In genomic region chr11:62435741-62436485, GRCh38 we compare ENCODE assay signal across 12 cellular contexts. TPM values are rescaled to one million over a fixed set of nuclear protein-coding genes. Genes with fewer than 3 reads are reported as not detected.
DNase-seq lines count a peak whose midpoint lies in the region; ATAC-seq and TF ChIP-seq lines count a peak whose summit lies in the region.
"Had no signal": no experiment of that assay in that cellular context is flagged by ENCODE, and none has a peak within 500 bp of the region (broad histone marks: within the 10 kb centered on the region; RNA-seq: fewer than 3 reads in every experiment).

No MANE protein-coding gene starts in this region.

- H4K20me1 ChIP-seq in IMR-90 (ENCODE audit: insufficient read depth, low read length): no peaks in the 10 kb centered on the region

- no peak overlapping the region for H3K9ac ChIP-seq in IMR-90 (ENCODE audit: low read depth, low read length)

- H3K4me2 ChIP-seq in IMR-90 (ENCODE audit: low read depth, low read length): no peak overlapping the region

- H3K4me3 Mint-ChIP-seq in stimulated activated memory B cell treated with anti-CD40 and anti-IgM and Interleukin-4, amounts not matched to agents 10 μg/mL and 1 μg/mL and 100 μg/mL, for 72 hours: no peak overlapping the region

- peak overlapping the region; percentile 36; the same call in 1 of the 2 replicates for H3K4ac ChIP-seq in IMR-90 (ENCODE audit: low read depth, low read length)

- no peak overlapping the region for H3K27ac ChIP-seq in IMR-90 (ENCODE audit: insufficient read depth, low read length)
- H3K27ac ChIP-seq in Peyer's patch: peak overlapping the region; percentile 7 to 43 (median 31)
- H3K27ac ChIP-seq in left lung: no peak overlapping the region

- TF ChIP-seq POLR2A in IMR-90 (IDR thresholded peaks at IDR 0.05; ENCODE audit: low read depth, low read length): no peak
- TF ChIP-seq POLR2A in Peyer's patch (IDR thresholded peaks at IDR 0.05): no peak

- H3K9me3 Mint-ChIP-seq in stimulated activated memory B cell treated with anti-CD40 and anti-IgM and Interleukin-4, amounts not matched to agents 10 μg/mL and 1 μg/mL and 100 μg/mL, for 72 hours: no peaks in the 10 kb centered on the region

- H3K4me3 ChIP-seq in IMR-90 (ENCODE audit: insufficient read depth, low read depth, low read length): no peak overlapping the region
- H3K4me3 ChIP-seq in Peyer's patch: no peak overlapping the region
- H3K4me3 ChIP-seq in left lung: no peak overlapping the region

- POLR2A ChIA-PET in IMR-90 (lab: Charles Lee; ENCODE audit: unreplicated experiment): no interaction called here

- H4K91ac ChIP-seq in IMR-90 (ENCODE audit: insufficient read depth, low read depth, low read length): 0 out of 2 replicates have a peak overlapping the region, but pooled peaks have one; percentile 46

- H3K27me3 Mint-ChIP-seq in stimulated activated memory B cell treated with anti-CD40 and anti-IgM and Interleukin-4, amounts not matched to agents 10 μg/mL and 1 μg/mL and 100 μg/mL, for 72 hours: no peaks in the 10 kb centered on the region

- H4K8ac ChIP-seq in IMR-90 (ENCODE audit: low read depth in 2 of 2, low read length in 2 of 2): no peak overlapping the region; a peak in 1 of 4 replicates

- H2AFZ ChIP-seq in IMR-90 (replicated peaks; ENCODE audit: low read length, poor library complexity): no peak overlapping the region

- peaks cover 19% of the 10 kb centered on the region for H3K9me1 ChIP-seq in IMR-90 (ENCODE audit: insufficient read depth, low read length)

- H3K9me3 ChIP-seq in IMR-90 (ENCODE audit: control insufficient read depth, insufficient read depth, low read length) (no peaks in the 10 kb centered on the region), Peyer's patch (no peaks in the 10 kb centered on the region), left lung (no peaks in the 10 kb centered on the region)

- H3K36me3 Mint-ChIP-seq in stimulated activated memory B cell treated with anti-CD40 and anti-IgM and Interleukin-4, amounts not matched to agents 10 μg/mL and 1 μg/mL and 100 μg/mL, for 72 hours: no peaks in the 10 kb centered on the region

- peaks cover 52% of the 10 kb centered on the region for H3K4me1 Mint-ChIP-seq in stimulated activated memory B cell treated with anti-CD40 and anti-IgM and Interleukin-4, amounts not matched to agents 10 μg/mL and 1 μg/mL and 100 μg/mL, for 72 hours

- no peak overlapping the region for H3K56ac ChIP-seq in IMR-90 (ENCODE audit: extremely low read depth, insufficient read depth, low read length)

- no peak overlapping the region for H2BK5ac ChIP-seq in IMR-90 (ENCODE audit: low read depth, low read length, poor library complexity, severe bottlenecking)

- H3K4me1 ChIP-seq in IMR-90 (ENCODE audit: control insufficient read depth, insufficient read depth, low read length) (peaks cover 22% of the 10 kb centered on the region), Peyer's patch (peaks cover 0 to 60% (median 9%) of the 10 kb centered on the region in 4 donors), left lung (peaks cover 5 to 45% of the 10 kb centered on the region in 2 donors)

- TF ChIP-seq RAD21 in IMR-90 (IDR thresholded peaks at IDR 0.05; ENCODE audit: low read length): no peak

- no peak overlapping the region for H3K23ac ChIP-seq in IMR-90 (ENCODE audit: low read depth, low read length)

- H4K5ac ChIP-seq in IMR-90 (ENCODE audit: low read depth, low read length): no peak overlapping the region

- H3K36me3 ChIP-seq in IMR-90 (ENCODE audit: control insufficient read depth, insufficient read depth, low read length) (no peaks in the 10 kb centered on the region), Peyer's patch (no peaks in the 10 kb centered on the region), left lung (no peaks in the 10 kb centered on the region)

- no peak for TF ChIP-seq CTCF in IMR-90 (conservative IDR thresholded peaks at IDR 0.05; ENCODE audit: low read depth, low read length)
- no peak for TF ChIP-seq CTCF in Peyer's patch (IDR thresholded peaks at IDR 0.05)
- no peak for TF ChIP-seq CTCF in left lung (IDR thresholded peaks at IDR 0.05)
- TF ChIP-seq CTCF in GM13976 (IDR thresholded peaks at IDR 0.05; ENCODE audit: borderline replicate concordance, control extremely low read depth, extremely low read depth, insufficient read depth, missing control alignments): no peak

- DNase-seq in IMR-90 (no peak), Peyer's patch (no peak), left lung (no peak), activated gamma-delta T cell (lab: John Stamatoyannopoulos, UW) (no peak), COLO668 (lab: John Stamatoyannopoulos, UW; ENCODE audit: unreplicated experiment) (no peak), GM13976 (ENCODE audit: low spot score) (no peak)
- DNase-seq in activated CD4-positive, CD25-positive, alpha-beta regulatory T cell treated with anti-CD3 and anti-CD28 coated beads, Interleukin-2, amount 50 U/mL, for 72 hours: no peak
- DNase-seq: Calu3 had no signal

- 86% methylated on average over 1 of the region's 5 CpGs; no CpG with 5 or more reads in 1 of the 2 experiments for WGBS in IMR-90 (ENCODE audit: extremely low coverage in 2 of 2, insufficient read length in 1 of 2), 2 experiments

- no peak overlapping the region for H2AK9ac ChIP-seq in IMR-90 (replicated peaks; ENCODE audit: low read depth, low read length, poor library complexity)

- 0 out of 2 replicates have a peak overlapping the region, but pooled peaks have one; percentile 14 for H3K14ac ChIP-seq in IMR-90 (replicated peaks; ENCODE audit: low read depth, low read length)

- H3K79me1 ChIP-seq in IMR-90 (ENCODE audit: low read depth in 1 of 2, low read length in 2 of 2): peaks cover 0 to 16% of the 10 kb centered on the region in 2 experiments; a peak in 3 of 4 replicates

- peak overlapping the region; percentile 44 for H3K27ac Mint-ChIP-seq in stimulated activated memory B cell treated with anti-CD40 and anti-IgM and Interleukin-4, amounts not matched to agents 10 μg/mL and 1 μg/mL and 100 μg/mL, for 72 hours

- ATAC-seq in IMR-90 (ENCODE audit: low read depth) (no peak), left lung (peak; percentile 31)
- peak; percentile 77 for ATAC-seq in stimulated activated memory B cell treated with anti-CD40 and anti-IgM and Interleukin-4, amounts not matched to agents 10 μg/mL and 1 μg/mL and 100 μg/mL, for 72 hours

- CTCF ChIA-PET in IMR-90 (lab: Yijun Ruan, JAX): interaction anchor here (1.6 kb wide), 1 partner anchor 107 kb away, joined by 5 read pairs; no protein-coding TSS in a partner anchor

- BruUV-seq in IMR-90 (replicated peaks; lab: Mats Ljungman, UMichigan): no TSS peak

- no peaks in the 10 kb centered on the region for H3K27me3 ChIP-seq in IMR-90 (ENCODE audit: control insufficient read depth, insufficient read depth, low read length)
- no peaks in the 10 kb centered on the region for H3K27me3 ChIP-seq in Peyer's patch
- H3K27me3 ChIP-seq in left lung: no peaks in the 10 kb centered on the region

- H2BK20ac ChIP-seq in IMR-90 (ENCODE audit: low read depth, low read length): no peak overlapping the region

- in situ Hi-C loops in IMR-90 (cut with MboI; ENCODE audit: low sequenced_read_pairs) (no loop called here), GM13976 (cut with MboI; ENCODE audit: low sequenced_read_pairs, unreplicated experiment) (no loop called here)

- no peak overlapping the region for H2BK15ac ChIP-seq in IMR-90 (ENCODE audit: low read depth, low read length)

- dilution Hi-C loops in IMR-90 (cut with HindIII; ENCODE audit: low sequenced_read_pairs, unreplicated experiment): no loop called here

- intact Hi-C loops in IMR-90 (cut with micrococcal nuclease): no loop called here
- intact Hi-C loops in left lung (cut with DNase I): no loop called here

- peak overlapping the region; percentile 1; the same call in 1 of the 2 replicates for H2BK120ac ChIP-seq in IMR-90 (ENCODE audit: low read depth, low read length)

- no peak overlapping the region for H2AK5ac ChIP-seq in IMR-90 (ENCODE audit: low read depth, low read length)

- no peak overlapping the region for H3K18ac ChIP-seq in IMR-90 (ENCODE audit: low read depth, low read length)

TF ChIP-seq in IMR-90, 13 proteins besides CTCF, POLR2A, EP300 and RAD21 (continues in another document):
- TF ChIP-seq MAFK (IDR thresholded peaks at IDR 0.05; ENCODE audit: low read depth, low read length): no peak
- no peak for TF ChIP-seq ELK1 (IDR thresholded peaks at IDR 0.05; ENCODE audit: borderline replicate concordance, low read depth, low read length)
- no peak for TF ChIP-seq BHLHE40 (IDR thresholded peaks at IDR 0.05; ENCODE audit: low read depth, low read length)
- no peak for TF ChIP-seq RCOR1 (IDR thresholded peaks at IDR 0.05; ENCODE audit: insufficient replicate concordance, low read length)
- TF ChIP-seq SMC3 (IDR thresholded peaks at IDR 0.05; ENCODE audit: low read depth, low read length): no peak
- TF ChIP-seq FOS (IDR thresholded peaks at IDR 0.05; ENCODE audit: low read depth, low read length): no peak
- no peak for TF ChIP-seq MAZ (IDR thresholded peaks at IDR 0.05; ENCODE audit: borderline replicate concordance, low read depth, low read length)
- no peak for TF ChIP-seq USF2 (IDR thresholded peaks at IDR 0.05; ENCODE audit: low read depth, low read length)
- no peak for TF ChIP-seq NFE2L2 (IDR thresholded peaks at IDR 0.05; ENCODE audit: low read depth, low read length)
- no peak for TF ChIP-seq CEBPB (IDR thresholded peaks at IDR 0.05; ENCODE audit: low read depth, low read length)
- TF ChIP-seq CHD1 (IDR thresholded peaks at IDR 0.05; ENCODE audit: low read depth, low read length): no peak

RNA-seq across cellular contexts. Expression of gene SCGB1A1, which starts 17.1 kb away (rescaled TPM):
- total RNA-seq in IMR-90 (2012; rRNA removed): not detected in 2 replicates
- not detected in 2 replicates for polyA plus RNA-seq in IMR-90 (2012; rRNA removed)
- not detected in 2 replicates for polyA plus RNA-seq in IMR-90 (2012; cell fraction: cytosol; rRNA removed)
- not detected in 2 replicates for polyA plus RNA-seq in IMR-90 (2012; cell fraction: nucleus; rRNA removed; ENCODE audit: low replicate concordance)
- not detected for total RNA-seq in Peyer's patch
- 100 to 1,000 TPM in 1 of 2 donors, 1 to 10 TPM in 1; 3.5 to 397 TPM for total RNA-seq in left lung
- total RNA-seq: Calu3, mesenteric fat pad, NCI-H460, renal cortical epithelial cell had no signal

Comparison
In these comparisons a context has a peak if more than half of its experiments do, and no peak if none do; other contexts are left out.
1. H3K27ac ChIP-seq: peak in Peyer's patch (4 of 4); none in IMR-90 (single experiment) and left lung (0 of 2).